ENCODE assay signal across 12 cellular contexts in genomic region chr16:89352091-89352681, GRCh38.
DNase-seq lines count a peak whose midpoint lies in the region; ATAC-seq and TF ChIP-seq lines count a peak whose summit lies in the region.
"Had no signal": no experiment of that assay in that cellular context is flagged by ENCODE, and none has a peak within 500 bp of the region (broad histone marks: within the 10 kb centered on the region; RNA-seq: fewer than 3 reads in every experiment).

No MANE protein-coding gene starts in this region.

- peaks cover 100% of the 10 kb centered on the region for H3K79me2 ChIP-seq in neural progenitor cell (ENCODE audit: low read depth)

- CTCF ChIA-PET in CD4-positive, alpha-beta T cell (lab: Charles Lee) = no interaction called here
- CTCF ChIA-PET in RWPE1 (lab: Yijun Ruan, JAX) = interaction anchor here (0.6 to 0.7 kb wide), 2 partner anchors 16 to 97 kb away, joined by 3 read pairs; no protein-coding TSS in a partner anchor

- no peak overlapping the region for H2AFZ ChIP-seq in neural progenitor cell (replicated peaks)

- H3K4me1 Mint-ChIP-seq in CD4-positive, alpha-beta T cell (ENCODE audit: low read depth) = peaks cover 88% of the 10 kb centered on the region
- peaks cover 29% of the 10 kb centered on the region for H3K4me1 Mint-ChIP-seq in neural progenitor cell

- H3K27ac Mint-ChIP-seq in CD4-positive, alpha-beta T cell = peak overlapping the region; percentile 38
- H3K27ac Mint-ChIP-seq in neural progenitor cell = peak overlapping the region; percentile 42

- H3K9me3 Mint-ChIP-seq in CD4-positive, alpha-beta T cell = no peaks in the 10 kb centered on the region
- H3K9me3 Mint-ChIP-seq in neural progenitor cell = no peaks in the 10 kb centered on the region

- intact Hi-C loops in CD4-positive, alpha-beta T cell (cut with DNase I, micrococcal nuclease) = no loop called here

- no peak overlapping the region for H3K4me3 ChIP-seq in neural progenitor cell
- H3K4me3 ChIP-seq: skin epidermis had no signal

- peaks cover under 1% of the 10 kb centered on the region for H3F3A ChIP-seq in neural progenitor cell (ENCODE audit: low read depth)

- peaks cover 4% of the 10 kb centered on the region for H3K4me1 ChIP-seq in neural progenitor cell

- no peak overlapping the region for H3K9ac ChIP-seq in neural progenitor cell
- H3K9ac ChIP-seq: KMS-11 had no signal

- H4K20me1 ChIP-seq in neural progenitor cell (ENCODE audit: low read depth) = peaks cover 98% of the 10 kb centered on the region

- H3K36me3 Mint-ChIP-seq in CD4-positive, alpha-beta T cell (ENCODE audit: low read depth) = peaks cover 34% of the 10 kb centered on the region
- peaks cover 19% of the 10 kb centered on the region for H3K36me3 Mint-ChIP-seq in neural progenitor cell

- H3K27me3 ChIP-seq in CD4-positive, alpha-beta T cell (ENCODE audit: control insufficient read depth, insufficient read depth, low read length) = no peaks in the 10 kb centered on the region
- H3K27me3 ChIP-seq in neural progenitor cell = no peaks in the 10 kb centered on the region
- H3K27me3 ChIP-seq: brain microvascular endothelial cell had no signal

- H3K9me3 ChIP-seq in CD4-positive, alpha-beta T cell (ENCODE audit: control insufficient read depth, low read length) = no peaks in the 10 kb centered on the region
- no peaks in the 10 kb centered on the region for H3K9me3 ChIP-seq in neural progenitor cell (ENCODE audit: low read depth)

- ATAC-seq in CD4-positive, alpha-beta T cell (ENCODE audit: poor library complexity) = no peak
- ATAC-seq in HG02763 (IDR thresholded peaks at IDR 0.05; ENCODE audit: unreplicated experiment) = no peak
- no peak for ATAC-seq in GM19395 (IDR thresholded peaks at IDR 0.05; ENCODE audit: unreplicated experiment)

- H3K4me2 ChIP-seq in neural progenitor cell = no peak overlapping the region
- H3K4me2 ChIP-seq: KMS-11 had no signal

- no peak for TF ChIP-seq CTCF in CD4-positive, alpha-beta T cell (IDR thresholded peaks at IDR 0.05)
- TF ChIP-seq CTCF in RWPE1 (conservative IDR thresholded peaks at IDR 0.05; ENCODE audit: low read depth) (no peak), neural progenitor cell (IDR thresholded peaks at IDR 0.05) (no peak)

- POLR2A ChIA-PET in CD4-positive, alpha-beta T cell (lab: Charles Lee) = no interaction called here
- POLR2A ChIA-PET in RWPE1 (lab: Yijun Ruan, JAX; ENCODE audit: low non-redundant PET) = no interaction called here

- H3K4me3 Mint-ChIP-seq in CD4-positive, alpha-beta T cell = peak overlapping the region; percentile 62
- no peak overlapping the region for H3K4me3 Mint-ChIP-seq in neural progenitor cell

- no peaks in the 10 kb centered on the region for H3K36me3 ChIP-seq in neural progenitor cell

- DNase-seq in CD4-positive, alpha-beta T cell = no peak
- peak; percentile 79 for DNase-seq in RWPE1 (ENCODE audit: low spot score)
- no peak for DNase-seq in epithelial cell of prostate (ENCODE audit: low read depth, low spot score)
- no peak for DNase-seq in neural progenitor cell (ENCODE audit: low spot score)
- no peak for DNase-seq in NCI-H1092 (lab: John Stamatoyannopoulos, UW)
- DNase-seq in NCI-H345 (lab: John Stamatoyannopoulos, UW) = no peak
- DNase-seq: brain microvascular endothelial cell, erythroblast had no signal

- H3K27me3 Mint-ChIP-seq in CD4-positive, alpha-beta T cell = no peaks in the 10 kb centered on the region
- H3K27me3 Mint-ChIP-seq in neural progenitor cell (ENCODE audit: insufficient read depth, low read depth) = peaks cover 2% of the 10 kb centered on the region

- H3K27ac ChIP-seq in CD4-positive, alpha-beta T cell (ENCODE audit: low read depth, low read length) = no peak overlapping the region
- H3K27ac ChIP-seq in RWPE1 = peak overlapping the region; percentile 78
- H3K27ac ChIP-seq in epithelial cell of prostate = peak overlapping the region; percentile 66
- no peak overlapping the region for H3K27ac ChIP-seq in neural progenitor cell
- H3K27ac ChIP-seq: brain microvascular endothelial cell, KMS-11 had no signal

Comparison
In these comparisons a context has a peak if more than half of its experiments do, and no peak if none do; other contexts are left out.
1. H3K27ac ChIP-seq: peak in RWPE1 (single experiment) and epithelial cell of prostate (single experiment); none in CD4-positive, alpha-beta T cell (single experiment) and neural progenitor cell (single experiment).